ENCODE assay signal across 17 cellular contexts in genomic region chr3:159186581-159186980, GRCh38.
A peak's percentile ranks its signal among the peaks of the same experiment; 100 is the strongest.
DNase-seq lines count a peak whose midpoint lies in the region; ATAC-seq, FAIRE-seq and TF ChIP-seq lines count a peak whose summit lies in the region.
"Had no signal": no experiment of that assay in that cellular context is flagged by ENCODE, and none has a peak within 500 bp of the region (broad histone marks: within the 10 kb centered on the region; RNA-seq: fewer than 3 reads in every experiment).

No MANE protein-coding gene starts in this region.

- H3K27ac Mint-ChIP-seq in activated CD8-positive, alpha-beta T cell treated with anti-CD3 and anti-CD28 coated beads for 36 hours = no peak overlapping the region

- intact Hi-C loops in dorsolateral prefrontal cortex (cut with DNase I) = no loop called here
- intact Hi-C loops in activated CD8-positive, alpha-beta T cell treated with anti-CD3 and anti-CD28 coated beads for 36 hours (cut with micrococcal nuclease) = no loop called here

- 83 to 90% methylated on average over 2 of the region's 2 CpGs for WGBS in GM23248 (ENCODE audit: low coverage in 1 of 2, low lambda C conversion rate in 2 of 2, missing lambda C conversion rate in 2 of 2), 2 experiments

- in situ Hi-C loops in GM23248 (cut with MboI) = no loop called here

- no peaks in the 10 kb centered on the region for H4K20me1 ChIP-seq in GM23248 (ENCODE audit: insufficient read depth)

- no peaks in the 10 kb centered on the region for H3K9me2 ChIP-seq in GM23248 (ENCODE audit: insufficient read depth)

- H3F3A ChIP-seq in GM23248 (ENCODE audit: insufficient read depth) = peaks cover 27% of the 10 kb centered on the region

- H3K36me3 Mint-ChIP-seq in activated CD8-positive, alpha-beta T cell treated with anti-CD3 and anti-CD28 coated beads for 36 hours (ENCODE audit: low read depth) = no peaks in the 10 kb centered on the region

- no peak overlapping the region for H3K9ac ChIP-seq in GM23248

- no peak for TF ChIP-seq CTCF in dorsolateral prefrontal cortex (IDR thresholded peaks at IDR 0.05 in 54 of 56, conservative IDR thresholded peaks at IDR 0.05 in 2 of 56; ENCODE audit: low read depth in 1 of 56, partially characterized antibody in 56 of 56)
- no peak for TF ChIP-seq CTCF in activated CD8-positive, alpha-beta T cell treated with anti-CD3 and anti-CD28 coated beads for 36 hours (IDR thresholded peaks at IDR 0.05)

- peaks cover 3% of the 10 kb centered on the region for H3K27me3 Mint-ChIP-seq in activated CD8-positive, alpha-beta T cell treated with anti-CD3 and anti-CD28 coated beads for 36 hours

- H3K27ac ChIP-seq in GM23248 (no peak overlapping the region), dorsolateral prefrontal cortex (no peak overlapping the region)
- H3K27ac ChIP-seq: SK-N-MC had no signal

- no peaks in the 10 kb centered on the region for H3K27me3 ChIP-seq in GM23248 (replicated peaks; ENCODE audit: insufficient read depth)
- no peaks in the 10 kb centered on the region for H3K27me3 ChIP-seq in dorsolateral prefrontal cortex

- no peak for TF ChIP-seq POLR2A in GM12891 (IDR thresholded peaks at IDR 0.05; ENCODE audit: low read depth, low read length)

- H3K4me2 ChIP-seq in GM23248 (ENCODE audit: unreplicated experiment) = no peak overlapping the region

- H3K4me1 ChIP-seq in GM23248 (ENCODE audit: insufficient read depth) = peaks cover 27% of the 10 kb centered on the region

- DNase-seq in GM12891 (ENCODE audit: insufficient read length, low spot score) (peak; percentile 12), GM23248 (no peak), dorsolateral prefrontal cortex (no peak)
- no peak for DNase-seq in stimulated activated CD4-positive, alpha-beta T cell treated with anti-CD3 and anti-CD28 coated beads, Interleukin-4, amount 100 ng/mL, for 24 hours
- no peak for DNase-seq in activated CD8-positive, alpha-beta T cell treated with anti-CD3 and anti-CD28 coated beads for 36 hours
- DNase-seq: activated CD4-positive, alpha-beta T cell treated with anti-CD3 and anti-CD28 coated beads for 4 hours; activated naive CD4-positive, alpha-beta T cell treated with anti-CD3 and anti-CD28 coated beads, Interleukin-2, amount 50 U/mL, for 16 hours; HCEC 1CT; Karpas-422; left cardiac atrium; NCI-H226; stimulated activated CD8-positive, alpha-beta memory T cell treated with anti-CD3 and anti-CD28 coated beads, Interleukin-4, amount 100 ng/mL, for 48 hours had no signal

- no peaks in the 10 kb centered on the region for H3K4me1 Mint-ChIP-seq in activated CD8-positive, alpha-beta T cell treated with anti-CD3 and anti-CD28 coated beads for 36 hours (ENCODE audit: low read depth)
- H3K4me1 Mint-ChIP-seq: neural crest cell had no signal

- CTCF ChIA-PET in activated CD8-positive, alpha-beta T cell treated with anti-CD3 and anti-CD28 coated beads for 36 hours (lab: Charles Lee) = no interaction called here

- FAIRE-seq in GM12891 (lab: Jason Lieb, UNC) = peak; percentile 86

- H3K36me3 ChIP-seq in GM23248 (ENCODE audit: low read depth) = no peaks in the 10 kb centered on the region

- POLR2A ChIA-PET in activated CD8-positive, alpha-beta T cell treated with anti-CD3 and anti-CD28 coated beads for 36 hours (lab: Charles Lee) = no interaction called here

- H3K4me3 Mint-ChIP-seq in activated CD8-positive, alpha-beta T cell treated with anti-CD3 and anti-CD28 coated beads for 36 hours = no peak overlapping the region
- H3K4me3 Mint-ChIP-seq: neural crest cell had no signal

- no peaks in the 10 kb centered on the region for H3K9me3 Mint-ChIP-seq in activated CD8-positive, alpha-beta T cell treated with anti-CD3 and anti-CD28 coated beads for 36 hours

- H2AFZ ChIP-seq in GM23248 = no peak overlapping the region

- H3K9me3 ChIP-seq in GM23248 (ENCODE audit: low read depth) = no peaks in the 10 kb centered on the region

- ATAC-seq in GM19438 (IDR thresholded peaks at IDR 0.05; ENCODE audit: low read depth, unreplicated experiment) (peak; percentile 38), HG02870 (IDR thresholded peaks at IDR 0.05; ENCODE audit: unreplicated experiment) (peak; percentile 53), HG03558 (IDR thresholded peaks at IDR 0.05; ENCODE audit: extremely low read depth, unreplicated experiment) (peak; percentile 50)
- ATAC-seq in activated CD8-positive, alpha-beta T cell treated with anti-CD3 and anti-CD28 coated beads for 36 hours = no peak

- no peaks in the 10 kb centered on the region for H3K79me2 ChIP-seq in GM23248 (ENCODE audit: insufficient read depth)

- H3K4me3 ChIP-seq in GM23248 (no peak overlapping the region), dorsolateral prefrontal cortex (no peak overlapping the region)
- H3K4me3 ChIP-seq: SK-N-MC had no signal

TF ChIP-seq in GM12891, 5 proteins besides CTCF, POLR2A, EP300 and RAD21:
- TF ChIP-seq POLR2AphosphoS5 (IDR thresholded peaks at IDR 0.05; ENCODE audit: low read depth, low read length) = no peak
- TF ChIP-seq TAF1 (IDR thresholded peaks at IDR 0.05; ENCODE audit: low read depth, low read length) = no peak
- no peak for TF ChIP-seq PAX5 (IDR thresholded peaks at IDR 0.05; ENCODE audit: insufficient read depth, low read length, severe bottlenecking)
- TF ChIP-seq SPI1 (IDR thresholded peaks at IDR 0.05; ENCODE audit: low read depth, low read length) = no peak
- TF ChIP-seq POU2F2 (IDR thresholded peaks at IDR 0.05; ENCODE audit: low read depth, low read length) = no peak
